9 cellular contexts compared by ENCODE assay signal in the genomic region with DNA sequence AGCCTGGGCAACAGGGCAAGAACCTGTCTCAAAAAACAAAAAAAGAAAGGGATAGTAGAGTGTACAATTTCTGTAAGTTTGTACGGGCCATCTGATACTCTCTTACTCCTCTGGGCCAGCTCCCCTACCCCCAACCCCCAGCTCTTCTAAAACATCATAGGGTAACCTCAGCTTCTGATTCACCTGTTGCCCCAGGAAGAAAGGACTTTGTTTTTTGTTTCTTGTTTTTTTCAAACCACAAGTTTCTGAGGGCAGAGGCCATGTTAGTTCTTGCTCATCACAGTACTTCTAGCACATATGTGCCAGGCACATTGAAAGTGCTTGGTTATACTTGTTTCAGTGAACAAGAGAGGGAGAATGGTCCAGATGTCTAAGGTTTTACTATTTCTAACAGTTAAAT. TPM values are rescaled to one million over a fixed set of nuclear protein-coding genes. Genes with fewer than 3 reads are reported as not detected.
A peak's percentile ranks its signal among the peaks of the same experiment; 100 is the strongest.
DNase-seq lines count a peak whose midpoint lies in the region; ATAC-seq and TF ChIP-seq lines count a peak whose summit lies in the region.
"Had no signal": no experiment of that assay in that cellular context is flagged by ENCODE, and none has a peak within 500 bp of the region (broad histone marks: within the 10 kb centered on the region; RNA-seq: fewer than 3 reads in every experiment).

No MANE protein-coding gene starts in this region.

- DNase-seq in RWPE2 (ENCODE audit: low spot score): no peak
- no peak for DNase-seq in right lobe of liver
- no peak for DNase-seq in effector CD8-positive, alpha-beta T cell (lab: John Stamatoyannopoulos, UW)
- DNase-seq in cortex of kidney (lab: John Stamatoyannopoulos, UW): no peak
- DNase-seq in NCI-H187 (lab: John Stamatoyannopoulos, UW): no peak
- DNase-seq in effector memory CD4-positive, alpha-beta T cell: no peak
- DNase-seq: NCI-H510A treated with DMSO at 0.1 percent for 48 hours had no signal

- TF ChIP-seq CTCF in RWPE2 (IDR thresholded peaks at IDR 0.05; ENCODE audit: poor library complexity, severe bottlenecking) (no peak), right lobe of liver (IDR thresholded peaks at IDR 0.05) (no peak)

- peaks cover 18% of the 10 kb centered on the region for H3K36me3 ChIP-seq in RWPE2 (ENCODE audit: low read depth)
- peaks cover 0 to 5% (median 3%) of the 10 kb centered on the region in 4 donors for H3K36me3 ChIP-seq in right lobe of liver
- H3K36me3 ChIP-seq in effector memory CD4-positive, alpha-beta T cell (ENCODE audit: control insufficient read depth, insufficient read depth, low read length): peaks cover 35% of the 10 kb centered on the region

- H3K4me3 ChIP-seq in RWPE2 (ENCODE audit: severe bottlenecking) (no peak overlapping the region), right lobe of liver (no peak overlapping the region)
- H3K4me3 ChIP-seq in effector memory CD4-positive, alpha-beta T cell (ENCODE audit: insufficient read depth, low read depth, low read length, poor library complexity, severe bottlenecking): no peak overlapping the region

- H3K27me3 ChIP-seq in RWPE2 (ENCODE audit: insufficient read depth, poor library complexity, severe bottlenecking) (no peaks in the 10 kb centered on the region), right lobe of liver (no peaks in the 10 kb centered on the region)
- no peaks in the 10 kb centered on the region for H3K27me3 ChIP-seq in effector memory CD4-positive, alpha-beta T cell (replicated peaks; ENCODE audit: control insufficient read depth, insufficient read depth, low read length, poor library complexity, severe bottlenecking)

- H3K27ac ChIP-seq in RWPE2 (ENCODE audit: poor library complexity, severe bottlenecking) (no peak overlapping the region), right lobe of liver (no peak overlapping the region)
- no peak overlapping the region for H3K27ac ChIP-seq in effector memory CD4-positive, alpha-beta T cell (ENCODE audit: insufficient read depth, low read length, poor library complexity, severe bottlenecking)

- ATAC-seq in GM19023 (IDR thresholded peaks at IDR 0.05; ENCODE audit: unreplicated experiment) (peak; percentile 95), HG02610 (IDR thresholded peaks at IDR 0.05; ENCODE audit: unreplicated experiment) (peak; percentile 93), RWPE2 (ENCODE audit: low read depth) (peak; percentile 18; the same call in 1 of the 3 replicates), right lobe of liver (peak in 3 of 4 donors; percentile 10 to 53 (median 12))

- intact Hi-C loops in right lobe of liver (cut with DNase I): no loop called here

- H3K4me1 ChIP-seq in RWPE2 (ENCODE audit: insufficient read depth, poor library complexity, severe bottlenecking) (peaks cover 31% of the 10 kb centered on the region), right lobe of liver (peaks cover 0 to 60% (median 14%) of the 10 kb centered on the region in 4 donors)
- no peaks in the 10 kb centered on the region for H3K4me1 ChIP-seq in effector memory CD4-positive, alpha-beta T cell (ENCODE audit: control insufficient read depth, insufficient read depth, low read length, poor library complexity, severe bottlenecking)

- 71% methylated on average over 1 of the region's 1 CpG for WGBS in right lobe of liver (ENCODE audit: insufficient coverage, low coverage, low lambda C conversion rate, missing lambda C conversion rate)

- TF ChIP-seq POLR2A in right lobe of liver (IDR thresholded peaks at IDR 0.05): no peak

- no peaks in the 10 kb centered on the region for H3K9me3 ChIP-seq in RWPE2 (ENCODE audit: severe bottlenecking)
- no peaks in the 10 kb centered on the region for H3K9me3 ChIP-seq in right lobe of liver
- no peaks in the 10 kb centered on the region for H3K9me3 ChIP-seq in effector memory CD4-positive, alpha-beta T cell (ENCODE audit: control insufficient read depth, low read length)

RNA-seq across cellular contexts. Expression of a gene that starts 20.2 kb away (rescaled TPM):
- total RNA-seq in right lobe of liver: 10 to 100 TPM; 18.9 to 52.9 (median 35.4) TPM

Comparison
In these comparisons a context has a peak if more than half of its experiments do, and no peak if none do; other contexts are left out.
1. ATAC-seq: peak in every context shown above with its lines; median percentile 95 in GM19023; 93 in HG02610; 18 in RWPE2; 12 in right lobe of liver.